Comparison of ENCODE assay signal across 17 cellular contexts in genomic region chr13:45298206-45298505, GRCh38. TPM values are rescaled to one million over a fixed set of nuclear protein-coding genes. Genes with fewer than 3 reads are reported as not detected.
DNase-seq lines count a peak whose midpoint lies in the region; ATAC-seq and TF ChIP-seq lines count a peak whose summit lies in the region.
"Had no signal": no experiment of that assay in that cellular context is flagged by ENCODE, and none has a peak within 500 bp of the region (broad histone marks: within the 10 kb centered on the region; RNA-seq: fewer than 3 reads in every experiment).

No MANE protein-coding gene starts in this region.

- ATAC-seq in natural killer cell, result no peak
- no peak for ATAC-seq in natural killer cell treated with Interleukin-12 subunit alpha and Interleukin-12 subunit beta and Interleukin-15 and Interleukin-18, amount 100 ng/mL, for 72 hours
- ATAC-seq: left ventricle myocardium superior, Panc1 had no signal

- CTCF ChIA-PET in activated CD4-positive, alpha-beta memory T cell treated with anti-CD3 and anti-CD28 coated beads, Interleukin-2, amount 10 ng/mL, durations not matched to agents 7 days and 5 days (lab: Charles Lee), result interaction anchor here (1.2 to 2.3 kb wide), 5 partner anchors 8 to 251 kb away, joined by 3 to 7 read pairs (median 6); no protein-coding TSS in a partner anchor

- H3K9me3 Mint-ChIP-seq in natural killer cell, result no peaks in the 10 kb centered on the region
- no peaks in the 10 kb centered on the region for H3K9me3 Mint-ChIP-seq in natural killer cell treated with Interleukin-12 subunit alpha and Interleukin-12 subunit beta and Interleukin-15 and Interleukin-18, amount 100 ng/mL, for 72 hours
- H3K9me3 Mint-ChIP-seq in activated CD4-positive, alpha-beta memory T cell treated with anti-CD3 and anti-CD28 coated beads, Interleukin-2, amount 10 ng/mL, durations not matched to agents 7 days and 5 days, result no peaks in the 10 kb centered on the region
- no peaks in the 10 kb centered on the region for H3K9me3 Mint-ChIP-seq in progenitor cell of endocrine pancreas (ENCODE audit: low read depth)

- H3K4me3 ChIP-seq in dorsolateral prefrontal cortex, result no peak overlapping the region
- H3K4me3 ChIP-seq: thyroid gland had no signal

- TF ChIP-seq CTCF in natural killer cell (IDR thresholded peaks at IDR 0.05) (no peak), dorsolateral prefrontal cortex (IDR thresholded peaks at IDR 0.05 in 54 of 56, conservative IDR thresholded peaks at IDR 0.05 in 2 of 56; ENCODE audit: low read depth in 1 of 56, partially characterized antibody in 56 of 56) (no peak), progenitor cell of endocrine pancreas (IDR thresholded peaks at IDR 0.05; ENCODE audit: unreplicated experiment) (no peak)

- H3K27me3 ChIP-seq in dorsolateral prefrontal cortex, result peaks cover 0 to 4% (median 0%) of the 10 kb centered on the region in 45 donors
- H3K27me3 ChIP-seq: thyroid gland had no signal

- no peaks in the 10 kb centered on the region for H3K27me3 Mint-ChIP-seq in natural killer cell (ENCODE audit: low read depth in 2 of 2)
- H3K27me3 Mint-ChIP-seq in natural killer cell treated with Interleukin-12 subunit alpha and Interleukin-12 subunit beta and Interleukin-15 and Interleukin-18, amount 100 ng/mL, for 72 hours, result peaks cover 0 to 2% of the 10 kb centered on the region in 2 donors
- peaks cover 5% of the 10 kb centered on the region for H3K27me3 Mint-ChIP-seq in activated CD4-positive, alpha-beta memory T cell treated with anti-CD3 and anti-CD28 coated beads, Interleukin-2, amount 10 ng/mL, durations not matched to agents 7 days and 5 days
- H3K27me3 Mint-ChIP-seq in progenitor cell of endocrine pancreas, result peaks cover 7% of the 10 kb centered on the region

- POLR2A ChIA-PET in activated CD4-positive, alpha-beta memory T cell treated with anti-CD3 and anti-CD28 coated beads, Interleukin-2, amount 10 ng/mL, durations not matched to agents 7 days and 5 days (lab: Charles Lee), result interaction anchor here (0.7 to 2.4 kb wide), 4 partner anchors 10 to 251 kb away, joined by 3 to 8 read pairs (median 3); partner anchors contain the start of gene TPT1

- H3K27ac Mint-ChIP-seq in natural killer cell (peak overlapping the region; percentile 48 to 67), progenitor cell of endocrine pancreas (no peak overlapping the region)
- H3K27ac Mint-ChIP-seq in natural killer cell treated with Interleukin-12 subunit alpha and Interleukin-12 subunit beta and Interleukin-15 and Interleukin-18, amount 100 ng/mL, for 72 hours, result no peak overlapping the region
- H3K27ac Mint-ChIP-seq in activated CD4-positive, alpha-beta memory T cell treated with anti-CD3 and anti-CD28 coated beads, Interleukin-2, amount 10 ng/mL, durations not matched to agents 7 days and 5 days, result peak overlapping the region; percentile 44

- intact Hi-C loops in natural killer cell (cut with micrococcal nuclease), result no loop called here
- intact Hi-C loops in dorsolateral prefrontal cortex (cut with DNase I), result no loop called here

- peak overlapping the region in 30 of 59 donors; percentile 1 to 77 (median 34) for H3K27ac ChIP-seq in dorsolateral prefrontal cortex
- H3K27ac ChIP-seq: thyroid gland, WERI-Rb-1 had no signal

- peak overlapping the region; percentile 4 for H3K4me3 Mint-ChIP-seq in natural killer cell
- no peak overlapping the region for H3K4me3 Mint-ChIP-seq in natural killer cell treated with Interleukin-12 subunit alpha and Interleukin-12 subunit beta and Interleukin-15 and Interleukin-18, amount 100 ng/mL, for 72 hours
- no peak overlapping the region for H3K4me3 Mint-ChIP-seq in activated CD4-positive, alpha-beta memory T cell treated with anti-CD3 and anti-CD28 coated beads, Interleukin-2, amount 10 ng/mL, durations not matched to agents 7 days and 5 days
- no peak overlapping the region for H3K4me3 Mint-ChIP-seq in progenitor cell of endocrine pancreas (ENCODE audit: low read depth)

- H3K36me3 Mint-ChIP-seq in natural killer cell, result no peaks in the 10 kb centered on the region
- H3K36me3 Mint-ChIP-seq in natural killer cell treated with Interleukin-12 subunit alpha and Interleukin-12 subunit beta and Interleukin-15 and Interleukin-18, amount 100 ng/mL, for 72 hours, result no peaks in the 10 kb centered on the region
- H3K36me3 Mint-ChIP-seq in activated CD4-positive, alpha-beta memory T cell treated with anti-CD3 and anti-CD28 coated beads, Interleukin-2, amount 10 ng/mL, durations not matched to agents 7 days and 5 days (ENCODE audit: low read depth), result peaks cover 3% of the 10 kb centered on the region
- no peaks in the 10 kb centered on the region for H3K36me3 Mint-ChIP-seq in progenitor cell of endocrine pancreas (ENCODE audit: insufficient read depth)

- H3K4me1 Mint-ChIP-seq in natural killer cell (peaks cover 36 to 43% of the 10 kb centered on the region in 2 donors), progenitor cell of endocrine pancreas (ENCODE audit: low read depth) (peaks cover 6% of the 10 kb centered on the region)
- peaks cover 28 to 30% of the 10 kb centered on the region in 2 donors for H3K4me1 Mint-ChIP-seq in natural killer cell treated with Interleukin-12 subunit alpha and Interleukin-12 subunit beta and Interleukin-15 and Interleukin-18, amount 100 ng/mL, for 72 hours (ENCODE audit: low read depth in 2 of 2)
- peaks cover 23% of the 10 kb centered on the region for H3K4me1 Mint-ChIP-seq in activated CD4-positive, alpha-beta memory T cell treated with anti-CD3 and anti-CD28 coated beads, Interleukin-2, amount 10 ng/mL, durations not matched to agents 7 days and 5 days

- DNase-seq in natural killer cell (no peak), dorsolateral prefrontal cortex (no peak), T1000 (lab: John Stamatoyannopoulos, UW) (no peak), NCI-H1092 (lab: John Stamatoyannopoulos, UW) (no peak), progenitor cell of endocrine pancreas (ENCODE audit: low spot score, unreplicated experiment) (no peak)
- DNase-seq in natural killer cell treated with Interleukin-12 subunit alpha and Interleukin-12 subunit beta and Interleukin-15 and Interleukin-18, amount 100 ng/mL, for 72 hours (ENCODE audit: low spot score), result no peak
- DNase-seq in activated CD4-positive, alpha-beta memory T cell treated with anti-CD3 and anti-CD28 coated beads, Interleukin-2, amount 10 ng/mL, durations not matched to agents 7 days and 5 days, result no peak
- DNase-seq: effector CD4-positive, alpha-beta T cell; foreskin melanocyte; hippocampal formation; left ventricle myocardium superior; NCI-H1417 treated with DMSO at 0.1 percent for 48 hours; NCI-H2107; NCI-H510A treated with DMSO at 0.1 percent for 48 hours; thyroid gland; WERI-Rb-1 had no signal

RNA-seq across cellular contexts. Expression of gene TPT1, which starts 42.8 kb away (rescaled TPM):
- total RNA-seq in natural killer cell, result 1,000 to 10,000 TPM; 2,606 to 3,166 (median 3,085) TPM
- 1,000 to 10,000 TPM; 1,832 to 3,365 TPM for total RNA-seq in natural killer cell treated with Interleukin-12 subunit alpha and Interleukin-12 subunit beta and Interleukin-15 and Interleukin-18, amount 100 ng/mL, for 72 hours
- 1,000 to 10,000 TPM; 4,462 to 4,505 TPM for total RNA-seq in activated CD4-positive, alpha-beta memory T cell treated with anti-CD3 and anti-CD28 coated beads, Interleukin-2, amount 10 ng/mL, durations not matched to agents 7 days and 5 days
- total RNA-seq in dorsolateral prefrontal cortex, result 1,000 to 10,000 TPM in 26 of 120 experiments, 100 to 1,000 TPM in 94; 620 to 1,435 (median 896) TPM
- 3,243 and 3,333 TPM in 2 replicates for total RNA-seq in progenitor cell of endocrine pancreas

Comparison
In these comparisons a context has a peak if more than half of its experiments do, and no peak if none do; other contexts are left out.
1. H3K27ac Mint-ChIP-seq: peak in natural killer cell (2 of 2) and activated CD4-positive, alpha-beta memory T cell treated with anti-CD3 and anti-CD28 coated beads, Interleukin-2, amount 10 ng/mL, durations not matched to agents 7 days and 5 days (single experiment); none in natural killer cell treated with Interleukin-12 subunit alpha and Interleukin-12 subunit beta and Interleukin-15 and Interleukin-18, amount 100 ng/mL, for 72 hours (0 of 2) and progenitor cell of endocrine pancreas (single experiment).